1 cellular context compared by ENCODE assay signal in genomic region chr19:48867922-48868195, GRCh38.
TF ChIP-seq lines count a peak whose summit lies in the region.

No MANE protein-coding gene starts in this region.

TF ChIP-seq in IMR-90, 13 proteins besides CTCF, POLR2A, EP300 and RAD21:
- TF ChIP-seq ELK1 (IDR thresholded peaks at IDR 0.05; ENCODE audit: borderline replicate concordance, low read depth, low read length) (no peak), FOS (IDR thresholded peaks at IDR 0.05; ENCODE audit: low read depth, low read length) (no peak), RFX5 (IDR thresholded peaks at IDR 0.05; ENCODE audit: low read depth, low read length) (no peak), MXI1 (IDR thresholded peaks at IDR 0.05; ENCODE audit: borderline replicate concordance, low read depth, low read length) (no peak), USF2 (IDR thresholded peaks at IDR 0.05; ENCODE audit: low read depth, low read length) (no peak), RCOR1 (IDR thresholded peaks at IDR 0.05; ENCODE audit: insufficient replicate concordance, low read length) (no peak), CHD1 (IDR thresholded peaks at IDR 0.05; ENCODE audit: low read depth, low read length) (no peak), BHLHE40 (IDR thresholded peaks at IDR 0.05; ENCODE audit: low read depth, low read length) (no peak), MAZ (IDR thresholded peaks at IDR 0.05; ENCODE audit: borderline replicate concordance, low read depth, low read length) (no peak), CEBPB (IDR thresholded peaks at IDR 0.05; ENCODE audit: low read depth, low read length) (no peak), SMC3 (IDR thresholded peaks at IDR 0.05; ENCODE audit: low read depth, low read length) (no peak), NFE2L2 (IDR thresholded peaks at IDR 0.05; ENCODE audit: low read depth, low read length) (no peak), MAFK (IDR thresholded peaks at IDR 0.05; ENCODE audit: low read depth, low read length) (no peak)
